12 cellular contexts compared by ENCODE assay signal in genomic region chr16:11556945-11557720, GRCh38. TPM values are rescaled to one million over a fixed set of nuclear protein-coding genes. Genes with fewer than 3 reads are reported as not detected.
DNase-seq lines count a peak whose midpoint lies in the region; ATAC-seq and TF ChIP-seq lines count a peak whose summit lies in the region.
"Had no signal": no experiment of that assay in that cellular context is flagged by ENCODE, and none has a peak within 500 bp of the region (broad histone marks: within the 10 kb centered on the region; RNA-seq: fewer than 3 reads in every experiment).

No MANE protein-coding gene starts in this region.

- H3K4me1 Mint-ChIP-seq in activated T-cell treated with anti-CD3 and anti-CD28 coated beads, Interleukin-2, amount 50 U/mL, for 72 hours (ENCODE audit: low read depth), result peaks cover 45% of the 10 kb centered on the region
- peaks cover 50% of the 10 kb centered on the region for H3K4me1 Mint-ChIP-seq in T-helper 2 cell treated with Interferon-gamma antibody and Interleukin-4, amounts not matched to agents 5 μg/mL and 100 μg/mL, for 36 hours (ENCODE audit: low read depth)
- H3K4me1 Mint-ChIP-seq in endothelial cell (ENCODE audit: unreplicated experiment), result peaks cover 9% of the 10 kb centered on the region
- peaks cover 14 to 25% of the 10 kb centered on the region in 2 donors for H3K4me1 Mint-ChIP-seq in stimulated activated naive B cell treated with anti-CD40 and anti-IgM and Interleukin-4, amounts not matched to agents 10 μg/mL and 1 μg/mL and 100 μg/mL, for 72 hours

- H3K4me3 Mint-ChIP-seq in activated T-cell treated with anti-CD3 and anti-CD28 coated beads, Interleukin-2, amount 50 U/mL, for 72 hours, result peak overlapping the region in 1 of 2 donors; percentile 31
- peak overlapping the region; percentile 71 for H3K4me3 Mint-ChIP-seq in T-helper 2 cell treated with Interferon-gamma antibody and Interleukin-4, amounts not matched to agents 5 μg/mL and 100 μg/mL, for 36 hours
- H3K4me3 Mint-ChIP-seq in endothelial cell (ENCODE audit: unreplicated experiment), result peak overlapping the region; percentile 67
- no peak overlapping the region for H3K4me3 Mint-ChIP-seq in stimulated activated naive B cell treated with anti-CD40 and anti-IgM and Interleukin-4, amounts not matched to agents 10 μg/mL and 1 μg/mL and 100 μg/mL, for 72 hours

- no peak for TF ChIP-seq CTCF in endothelial cell (IDR thresholded peaks at IDR 0.05; ENCODE audit: unreplicated experiment)

- ATAC-seq in activated T-cell treated with anti-CD3 and anti-CD28 coated beads, Interleukin-2, amount 50 U/mL, for 72 hours (replicated peaks in 1 of 2), result no peak
- no peak for ATAC-seq in stimulated activated naive B cell treated with anti-CD40 and anti-IgM and Interleukin-4, amounts not matched to agents 10 μg/mL and 1 μg/mL and 100 μg/mL, for 72 hours (replicated peaks)
- ATAC-seq in HG03520 (IDR thresholded peaks at IDR 0.05; ENCODE audit: unreplicated experiment), result no peak
- ATAC-seq: lower lobe of right lung, Panc1, upper lobe of right lung had no signal

- peak overlapping the region; percentile 85 for H3K27ac Mint-ChIP-seq in activated T-cell treated with anti-CD3 and anti-CD28 coated beads, Interleukin-2, amount 50 U/mL, for 72 hours
- H3K27ac Mint-ChIP-seq in T-helper 2 cell treated with Interferon-gamma antibody and Interleukin-4, amounts not matched to agents 5 μg/mL and 100 μg/mL, for 36 hours, result peak overlapping the region; percentile 85
- H3K27ac Mint-ChIP-seq in endothelial cell (ENCODE audit: unreplicated experiment), result no peak overlapping the region
- H3K27ac Mint-ChIP-seq in stimulated activated naive B cell treated with anti-CD40 and anti-IgM and Interleukin-4, amounts not matched to agents 10 μg/mL and 1 μg/mL and 100 μg/mL, for 72 hours, result peak overlapping the region; percentile 86

- H3K9me3 Mint-ChIP-seq in activated T-cell treated with anti-CD3 and anti-CD28 coated beads, Interleukin-2, amount 50 U/mL, for 72 hours, result no peaks in the 10 kb centered on the region
- peaks cover 15% of the 10 kb centered on the region for H3K9me3 Mint-ChIP-seq in T-helper 2 cell treated with Interferon-gamma antibody and Interleukin-4, amounts not matched to agents 5 μg/mL and 100 μg/mL, for 36 hours
- H3K9me3 Mint-ChIP-seq in endothelial cell (ENCODE audit: unreplicated experiment), result no peaks in the 10 kb centered on the region
- peaks cover 3 to 4% of the 10 kb centered on the region in 2 donors for H3K9me3 Mint-ChIP-seq in stimulated activated naive B cell treated with anti-CD40 and anti-IgM and Interleukin-4, amounts not matched to agents 10 μg/mL and 1 μg/mL and 100 μg/mL, for 72 hours

- no peaks in the 10 kb centered on the region for H3K27me3 Mint-ChIP-seq in activated T-cell treated with anti-CD3 and anti-CD28 coated beads, Interleukin-2, amount 50 U/mL, for 72 hours (ENCODE audit: low read depth)
- H3K27me3 Mint-ChIP-seq in T-helper 2 cell treated with Interferon-gamma antibody and Interleukin-4, amounts not matched to agents 5 μg/mL and 100 μg/mL, for 36 hours (ENCODE audit: low read depth), result no peaks in the 10 kb centered on the region
- peaks cover 1% of the 10 kb centered on the region for H3K27me3 Mint-ChIP-seq in endothelial cell (ENCODE audit: unreplicated experiment)
- no peaks in the 10 kb centered on the region for H3K27me3 Mint-ChIP-seq in stimulated activated naive B cell treated with anti-CD40 and anti-IgM and Interleukin-4, amounts not matched to agents 10 μg/mL and 1 μg/mL and 100 μg/mL, for 72 hours
- H3K27me3 Mint-ChIP-seq: progenitor cell of endocrine pancreas had no signal

- peaks cover 16 to 35% of the 10 kb centered on the region in 2 donors for H3K36me3 Mint-ChIP-seq in activated T-cell treated with anti-CD3 and anti-CD28 coated beads, Interleukin-2, amount 50 U/mL, for 72 hours (ENCODE audit: insufficient read depth in 2 of 2)
- H3K36me3 Mint-ChIP-seq in T-helper 2 cell treated with Interferon-gamma antibody and Interleukin-4, amounts not matched to agents 5 μg/mL and 100 μg/mL, for 36 hours (ENCODE audit: low read depth), result peaks cover 58% of the 10 kb centered on the region
- H3K36me3 Mint-ChIP-seq in endothelial cell (ENCODE audit: low read depth, unreplicated experiment), result peaks cover 15% of the 10 kb centered on the region
- H3K36me3 Mint-ChIP-seq in stimulated activated naive B cell treated with anti-CD40 and anti-IgM and Interleukin-4, amounts not matched to agents 10 μg/mL and 1 μg/mL and 100 μg/mL, for 72 hours, result peaks cover 35 to 62% of the 10 kb centered on the region in 2 donors

- DNase-seq in activated T-cell treated with anti-CD3 and anti-CD28 coated beads, Interleukin-2, amount 50 U/mL, for 72 hours, result no peak
- DNase-seq in activated T-cell treated with anti-CD3 and anti-CD28 coated beads, Interleukin-2, amount 50 U/mL, for 1 hour, result no peak
- DNase-seq in T-helper 2 cell treated with Interferon-gamma antibody and Interleukin-4, amounts not matched to agents 5 μg/mL and 100 μg/mL, for 36 hours (ENCODE audit: low spot score), result no peak
- DNase-seq in endothelial cell (ENCODE audit: low spot score) (no peak), NCI-H446 treated with DMSO at 0.1 percent for 48 hours (lab: John Stamatoyannopoulos, UW) (no peak), DMS 273 treated with DMSO at 0.1 percent for 48 hours (lab: John Stamatoyannopoulos, UW) (no peak)
- no peak for DNase-seq in stimulated activated naive B cell treated with anti-CD40 and anti-IgM and Interleukin-4, amounts not matched to agents 10 μg/mL and 1 μg/mL and 100 μg/mL, for 72 hours
- DNase-seq: lower lobe of right lung, upper lobe of right lung had no signal

RNA-seq across cellular contexts. Expression of gene LITAF, which starts 29.6 kb away (rescaled TPM):
- total RNA-seq in activated T-cell treated with anti-CD3 and anti-CD28 coated beads, Interleukin-2, amount 50 U/mL, for 72 hours, result 100 to 1,000 TPM; 110 to 137 TPM
- 70.9 TPM for total RNA-seq in endothelial cell (ENCODE audit: unreplicated experiment)

Comparison
In these comparisons a context has a peak if more than half of its experiments do, and no peak if none do; other contexts are left out.
1. H3K4me3 Mint-ChIP-seq: peak in T-helper 2 cell treated with Interferon-gamma antibody and Interleukin-4, amounts not matched to agents 5 μg/mL and 100 μg/mL, for 36 hours (single experiment) and endothelial cell (single experiment); none in stimulated activated naive B cell treated with anti-CD40 and anti-IgM and Interleukin-4, amounts not matched to agents 10 μg/mL and 1 μg/mL and 100 μg/mL, for 72 hours (0 of 2).